ENCODE assay signal across 1 cellular context in the genomic region with DNA sequence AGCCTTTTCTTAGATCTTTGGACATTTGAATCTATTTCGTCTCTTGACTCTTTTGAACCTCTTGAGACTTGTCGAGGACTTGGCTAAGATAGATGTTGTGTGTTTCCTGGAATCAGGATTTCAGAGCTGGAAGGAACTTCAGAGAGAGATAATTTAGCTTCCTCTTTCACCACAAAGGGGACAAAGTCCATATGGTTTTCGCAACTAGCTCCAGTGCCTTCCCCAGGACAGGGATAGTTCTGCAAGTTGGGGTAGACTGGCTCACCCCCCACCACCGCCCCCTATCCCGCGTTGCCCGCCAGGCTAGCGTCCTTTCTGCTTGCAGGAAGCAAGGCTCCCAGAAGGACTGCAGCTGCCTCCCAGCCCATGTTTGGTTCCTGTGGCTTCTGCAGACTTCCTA.
A peak's percentile ranks its signal among the peaks of the same experiment; 100 is the strongest.
TF ChIP-seq lines count a peak whose summit lies in the region.

No MANE protein-coding gene starts in this region.

TF ChIP-seq in HepG2, 621 proteins besides CTCF, POLR2A, EP300 and RAD21 (continued from another document and continues in another):
- no peak for TF ChIP-seq ZSCAN30 (CRISPR knock-in tag; IDR thresholded peaks at IDR 0.05)
- no peak for TF ChIP-seq MLXIP (CRISPR knock-in tag; IDR thresholded peaks at IDR 0.05; ENCODE audit: borderline replicate concordance)
- 0 out of 2 replicates have a peak, but pooled peaks have one; percentile 60 for TF ChIP-seq ZNF350 (CRISPR knock-in tag; IDR thresholded peaks at IDR 0.05; ENCODE audit: borderline replicate concordance, low read depth)
- no peak for TF ChIP-seq ZBTB37 (CRISPR knock-in tag; IDR thresholded peaks at IDR 0.05)
- TF ChIP-seq, protein P1, sequence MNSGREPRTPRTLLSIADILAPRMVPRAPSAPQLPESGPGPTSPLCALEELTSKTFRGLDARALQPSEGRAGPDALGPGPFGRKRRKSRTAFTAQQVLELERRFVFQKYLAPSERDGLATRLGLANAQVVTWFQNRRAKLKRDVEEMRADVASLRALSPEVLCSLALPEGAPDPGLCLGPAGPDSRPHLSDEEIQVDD (CRISPR knock-in tag; IDR thresholded peaks at IDR 0.05; ENCODE audit: borderline replicate concordance): no peak
- no peak for TF ChIP-seq ZNF468 (CRISPR knock-in tag; IDR thresholded peaks at IDR 0.05)
- TF ChIP-seq FLYWCH1 (CRISPR knock-in tag; IDR thresholded peaks at IDR 0.05): no peak
- TF ChIP-seq NRL (CRISPR knock-in tag; IDR thresholded peaks at IDR 0.05; ENCODE audit: borderline replicate concordance): no peak
- TF ChIP-seq HOXA3 (CRISPR knock-in tag; IDR thresholded peaks at IDR 0.05): 0 out of 2 replicates have a peak, but pooled peaks have one; percentile 37
- peak; percentile 89 for TF ChIP-seq ZBTB7B (CRISPR knock-in tag; IDR thresholded peaks at IDR 0.05)
- no peak for TF ChIP-seq ADNP (CRISPR knock-in tag; IDR thresholded peaks at IDR 0.05)
- TF ChIP-seq MED8 (CRISPR knock-in tag; IDR thresholded peaks at IDR 0.05; ENCODE audit: insufficient replicate concordance): no peak
- no peak for TF ChIP-seq PCBP2 (optimal IDR thresholded peaks at IDR 0.05; ENCODE audit: low read depth, low read length, poor library complexity, severe bottlenecking)
- no peak for TF ChIP-seq NKX3-1 (CRISPR knock-in tag; IDR thresholded peaks at IDR 0.05)
- peak; percentile 76; the same call in 1 of the 2 replicates for TF ChIP-seq HMG20B (CRISPR knock-in tag; conservative IDR thresholded peaks at IDR 0.05)
- TF ChIP-seq, protein P2, sequence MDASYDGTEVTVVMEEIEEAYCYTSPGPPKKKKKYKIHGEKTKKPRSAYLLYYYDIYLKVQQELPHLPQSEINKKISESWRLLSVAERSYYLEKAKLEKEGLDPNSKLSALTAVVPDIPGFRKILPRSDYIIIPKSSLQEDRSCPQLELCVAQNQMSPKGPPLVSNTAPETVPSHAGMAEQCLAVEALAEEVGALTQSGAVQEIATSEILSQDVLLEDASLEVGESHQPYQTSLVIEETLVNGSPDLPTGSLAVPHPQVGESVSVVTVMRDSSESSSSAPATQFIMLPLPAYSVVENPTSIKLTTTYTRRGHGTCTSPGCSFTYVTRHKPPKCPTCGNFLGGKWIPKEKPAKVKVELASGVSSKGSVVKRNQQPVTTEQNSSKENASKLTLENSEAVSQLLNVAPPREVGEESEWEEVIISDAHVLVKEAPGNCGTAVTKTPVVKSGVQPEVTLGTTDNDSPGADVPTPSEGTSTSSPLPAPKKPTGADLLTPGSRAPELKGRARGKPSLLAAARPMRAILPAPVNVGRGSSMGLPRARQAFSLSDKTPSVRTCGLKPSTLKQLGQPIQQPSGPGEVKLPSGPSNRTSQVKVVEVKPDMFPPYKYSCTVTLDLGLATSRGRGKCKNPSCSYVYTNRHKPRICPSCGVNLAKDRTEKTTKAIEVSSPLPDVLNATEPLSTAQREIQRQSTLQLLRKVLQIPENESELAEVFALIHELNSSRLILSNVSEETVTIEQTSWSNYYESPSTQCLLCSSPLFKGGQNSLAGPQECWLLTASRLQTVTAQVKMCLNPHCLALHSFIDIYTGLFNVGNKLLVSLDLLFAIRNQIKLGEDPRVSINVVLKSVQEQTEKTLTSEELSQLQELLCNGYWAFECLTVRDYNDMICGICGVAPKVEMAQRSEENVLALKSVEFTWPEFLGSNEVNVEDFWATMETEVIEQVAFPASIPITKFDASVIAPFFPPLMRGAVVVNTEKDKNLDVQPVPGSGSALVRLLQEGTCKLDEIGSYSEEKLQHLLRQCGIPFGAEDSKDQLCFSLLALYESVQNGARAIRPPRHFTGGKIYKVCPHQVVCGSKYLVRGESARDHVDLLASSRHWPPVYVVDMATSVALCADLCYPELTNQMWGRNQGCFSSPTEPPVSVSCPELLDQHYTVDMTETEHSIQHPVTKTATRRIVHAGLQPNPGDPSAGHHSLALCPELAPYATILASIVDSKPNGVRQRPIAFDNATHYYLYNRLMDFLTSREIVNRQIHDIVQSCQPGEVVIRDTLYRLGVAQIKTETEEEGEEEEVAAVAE (CRISPR knock-in tag; IDR thresholded peaks at IDR 0.05; ENCODE audit: borderline replicate concordance): no peak
- no peak for TF ChIP-seq ZNF580 (CRISPR knock-in tag; IDR thresholded peaks at IDR 0.05; ENCODE audit: borderline replicate concordance, low read depth)
- TF ChIP-seq HNRNPK (IDR thresholded peaks at IDR 0.05; ENCODE audit: low read depth, low read length, poor library complexity, severe bottlenecking): no peak
- TF ChIP-seq ZNF570 (CRISPR knock-in tag; IDR thresholded peaks at IDR 0.05; ENCODE audit: borderline replicate concordance): no peak
- TF ChIP-seq ZNF256 (CRISPR knock-in tag; conservative IDR thresholded peaks at IDR 0.05): no peak
- no peak for TF ChIP-seq RORA (CRISPR knock-in tag; IDR thresholded peaks at IDR 0.05)
- TF ChIP-seq, protein P3, sequence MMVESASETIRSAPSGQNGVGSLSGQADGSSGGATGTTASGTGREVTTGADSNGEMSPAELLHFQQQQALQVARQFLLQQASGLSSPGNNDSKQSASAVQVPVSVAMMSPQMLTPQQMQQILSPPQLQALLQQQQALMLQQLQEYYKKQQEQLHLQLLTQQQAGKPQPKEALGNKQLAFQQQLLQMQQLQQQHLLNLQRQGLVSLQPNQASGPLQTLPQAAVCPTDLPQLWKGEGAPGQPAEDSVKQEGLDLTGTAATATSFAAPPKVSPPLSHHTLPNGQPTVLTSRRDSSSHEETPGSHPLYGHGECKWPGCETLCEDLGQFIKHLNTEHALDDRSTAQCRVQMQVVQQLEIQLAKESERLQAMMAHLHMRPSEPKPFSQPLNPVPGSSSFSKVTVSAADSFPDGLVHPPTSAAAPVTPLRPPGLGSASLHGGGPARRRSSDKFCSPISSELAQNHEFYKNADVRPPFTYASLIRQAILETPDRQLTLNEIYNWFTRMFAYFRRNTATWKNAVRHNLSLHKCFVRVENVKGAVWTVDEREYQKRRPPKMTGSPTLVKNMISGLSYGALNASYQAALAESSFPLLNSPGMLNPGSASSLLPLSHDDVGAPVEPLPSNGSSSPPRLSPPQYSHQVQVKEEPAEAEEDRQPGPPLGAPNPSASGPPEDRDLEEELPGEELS (CRISPR knock-in tag; IDR thresholded peaks at IDR 0.05): peak; percentile 70
- TF ChIP-seq KLF9 (CRISPR knock-in tag; IDR thresholded peaks at IDR 0.05; ENCODE audit: low read depth): no peak
- no peak for TF ChIP-seq ZNF430 (CRISPR knock-in tag; IDR thresholded peaks at IDR 0.05)
- TF ChIP-seq WIZ (CRISPR knock-in tag; IDR thresholded peaks at IDR 0.05): no peak
- no peak for TF ChIP-seq ZNF33B (CRISPR knock-in tag; IDR thresholded peaks at IDR 0.05)
- TF ChIP-seq NAIF1 (CRISPR knock-in tag; IDR thresholded peaks at IDR 0.05; ENCODE audit: borderline replicate concordance): no peak
- no peak for TF ChIP-seq YEATS4 (CRISPR knock-in tag; IDR thresholded peaks at IDR 0.05; ENCODE audit: borderline replicate concordance)
- TF ChIP-seq SCMH1 (CRISPR knock-in tag; IDR thresholded peaks at IDR 0.05; ENCODE audit: borderline replicate concordance): no peak
- TF ChIP-seq SMARCC2 (IDR thresholded peaks at IDR 0.05): no peak
- no peak for TF ChIP-seq NCOA5 (CRISPR knock-in tag; IDR thresholded peaks at IDR 0.05)
- TF ChIP-seq ZNF101 (CRISPR knock-in tag; IDR thresholded peaks at IDR 0.05; ENCODE audit: borderline replicate concordance, low read depth): no peak
- peak; percentile 37; the same call in 1 of the 2 replicates for TF ChIP-seq MEIS2 (CRISPR knock-in tag; IDR thresholded peaks at IDR 0.05)
- no peak for TF ChIP-seq MED13 (CRISPR knock-in tag; IDR thresholded peaks at IDR 0.05)
- TF ChIP-seq GATAD1 (CRISPR knock-in tag; IDR thresholded peaks at IDR 0.05): no peak
- no peak for TF ChIP-seq KLF12 (CRISPR knock-in tag; IDR thresholded peaks at IDR 0.05; ENCODE audit: borderline replicate concordance)
- TF ChIP-seq ZNF607 (CRISPR knock-in tag; IDR thresholded peaks at IDR 0.05; ENCODE audit: borderline replicate concordance): no peak
- TF ChIP-seq MZF1 (CRISPR knock-in tag; IDR thresholded peaks at IDR 0.05; ENCODE audit: borderline replicate concordance): no peak
- TF ChIP-seq TIGD3 (CRISPR knock-in tag; IDR thresholded peaks at IDR 0.05; ENCODE audit: borderline replicate concordance): no peak
- no peak for TF ChIP-seq ZNF777 (CRISPR knock-in tag; IDR thresholded peaks at IDR 0.05)
- TF ChIP-seq SYNCRIP (IDR thresholded peaks at IDR 0.05; ENCODE audit: insufficient read depth, low read depth, low read length): no peak
- TF ChIP-seq HMG20A (CRISPR knock-in tag; IDR thresholded peaks at IDR 0.05; ENCODE audit: borderline replicate concordance): peak; percentile 95
- TF ChIP-seq ZIK1 (CRISPR knock-in tag; IDR thresholded peaks at IDR 0.05; ENCODE audit: borderline replicate concordance, low read depth): no peak
- no peak for TF ChIP-seq ZNF766 (CRISPR knock-in tag; IDR thresholded peaks at IDR 0.05; ENCODE audit: borderline replicate concordance)
- no peak for TF ChIP-seq ZFP37 (CRISPR knock-in tag; IDR thresholded peaks at IDR 0.05; ENCODE audit: borderline replicate concordance)
- TF ChIP-seq, protein P4, sequence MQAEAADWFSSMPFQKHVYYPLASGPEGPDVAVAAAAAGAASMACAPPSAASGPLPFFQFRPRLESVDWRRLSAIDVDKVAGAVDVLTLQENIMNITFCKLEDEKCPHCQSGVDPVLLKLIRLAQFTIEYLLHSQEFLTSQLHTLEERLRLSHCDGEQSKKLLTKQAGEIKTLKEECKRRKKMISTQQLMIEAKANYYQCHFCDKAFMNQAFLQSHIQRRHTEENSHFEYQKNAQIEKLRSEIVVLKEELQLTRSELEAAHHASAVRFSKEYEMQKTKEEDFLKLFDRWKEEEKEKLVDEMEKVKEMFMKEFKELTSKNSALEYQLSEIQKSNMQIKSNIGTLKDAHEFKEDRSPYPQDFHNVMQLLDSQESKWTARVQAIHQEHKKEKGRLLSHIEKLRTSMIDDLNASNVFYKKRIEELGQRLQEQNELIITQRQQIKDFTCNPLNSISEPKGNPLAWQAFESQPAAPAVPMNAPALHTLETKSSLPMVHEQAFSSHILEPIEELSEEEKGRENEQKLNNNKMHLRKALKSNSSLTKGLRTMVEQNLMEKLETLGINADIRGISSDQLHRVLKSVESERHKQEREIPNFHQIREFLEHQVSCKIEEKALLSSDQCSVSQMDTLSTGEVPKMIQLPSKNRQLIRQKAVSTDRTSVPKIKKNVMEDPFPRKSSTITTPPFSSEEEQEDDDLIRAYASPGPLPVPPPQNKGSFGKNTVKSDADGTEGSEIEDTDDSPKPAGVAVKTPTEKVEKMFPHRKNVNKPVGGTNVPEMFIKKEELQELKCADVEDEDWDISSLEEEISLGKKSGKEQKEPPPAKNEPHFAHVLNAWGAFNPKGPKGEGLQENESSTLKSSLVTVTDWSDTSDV (CRISPR knock-in tag; IDR thresholded peaks at IDR 0.05): no peak
- no peak for TF ChIP-seq ZNF121 (CRISPR knock-in tag; IDR thresholded peaks at IDR 0.05)
- no peak for TF ChIP-seq ZFP62 (CRISPR knock-in tag; IDR thresholded peaks at IDR 0.05)
- no peak for TF ChIP-seq ZNF484 (CRISPR knock-in tag; IDR thresholded peaks at IDR 0.05; ENCODE audit: borderline replicate concordance, low read depth)
- no peak for TF ChIP-seq ZEB1 (IDR thresholded peaks at IDR 0.05; ENCODE audit: insufficient replicate concordance, low read depth)
- TF ChIP-seq ZNF878 (CRISPR knock-in tag; IDR thresholded peaks at IDR 0.05): peak; percentile 66; the same call in 1 of the 2 replicates
- TF ChIP-seq JUND (CRISPR knock-in tag; IDR thresholded peaks at IDR 0.05): no peak
- TF ChIP-seq ZFP90 (CRISPR knock-in tag; IDR thresholded peaks at IDR 0.05; ENCODE audit: borderline replicate concordance): no peak
- no peak for TF ChIP-seq MYNN (CRISPR knock-in tag; IDR thresholded peaks at IDR 0.05; ENCODE audit: low read depth)
- TF ChIP-seq NR2F2 (IDR thresholded peaks at IDR 0.05; ENCODE audit: borderline replicate concordance, low read depth): no peak
- peak; percentile 83; the same call in 1 of the 2 replicates for TF ChIP-seq RCOR2 (CRISPR knock-in tag; IDR thresholded peaks at IDR 0.05)
- no peak for TF ChIP-seq NCOA1 (CRISPR knock-in tag; IDR thresholded peaks at IDR 0.05)
- TF ChIP-seq IRX3 (CRISPR knock-in tag; IDR thresholded peaks at IDR 0.05; ENCODE audit: borderline replicate concordance, low read depth): no peak
